In the genomic region with DNA sequence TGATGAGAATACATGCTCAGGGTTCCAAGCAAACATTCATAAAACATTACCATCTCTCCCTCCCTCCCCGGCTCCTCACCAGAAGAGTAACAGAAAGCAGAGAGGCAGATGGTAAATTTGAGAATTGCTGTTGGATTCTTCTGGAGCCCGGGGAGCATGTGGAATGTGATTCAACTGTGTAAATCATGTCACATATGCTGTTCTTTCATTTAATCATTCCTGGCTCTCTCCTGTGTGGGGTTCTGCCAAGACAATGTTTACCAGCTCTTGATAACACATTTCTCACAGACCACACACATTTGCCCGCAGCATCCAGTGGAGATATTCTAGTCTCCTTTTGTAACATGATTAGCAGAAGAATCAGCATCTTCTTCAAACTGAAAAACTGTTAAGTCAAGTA, we compare ENCODE assay signal across 12 cellular contexts. TPM values are rescaled to one million over a fixed set of nuclear protein-coding genes. Genes with fewer than 3 reads are reported as not detected.
DNase-seq lines count a peak whose midpoint lies in the region; ATAC-seq and TF ChIP-seq lines count a peak whose summit lies in the region.
"Had no signal": no experiment of that assay in that cellular context is flagged by ENCODE, and none has a peak within 500 bp of the region (broad histone marks: within the 10 kb centered on the region; RNA-seq: fewer than 3 reads in every experiment).

No MANE protein-coding gene starts in this region.

- peak; percentile 80 for DNase-seq in DMS 273 (lab: John Stamatoyannopoulos, UW; ENCODE audit: unreplicated experiment)
- peak; percentile 90 for DNase-seq in NCI-H446 treated with DMSO at 0.1 percent for 48 hours (lab: John Stamatoyannopoulos, UW)
- peak; percentile 68 for DNase-seq in fibroblast of peridontal ligament (ENCODE audit: extremely low read depth)
- DNase-seq in neural progenitor cell (ENCODE audit: low spot score) = no peak
- DNase-seq in activated CD4-positive, alpha-beta T cell treated with anti-CD3 and anti-CD28 coated beads, Interleukin-2, amount 50 U/mL, for 4 hours = no peak
- no peak for DNase-seq in effector memory CD8-positive, alpha-beta T cell
- DNase-seq in T1000 (lab: John Stamatoyannopoulos, UW) = no peak
- no peak for DNase-seq in DMS79 treated with DMSO at 0.1 percent for 48 hours (lab: John Stamatoyannopoulos, UW)
- DNase-seq: NCI-H1436; stimulated activated CD4-positive, alpha-beta T cell treated with anti-CD3 and anti-CD28 coated beads, Interleukin-1b, Interleukin-23, amount 100 ng/mL, for 48 hours had no signal

- H3K4me1 Mint-ChIP-seq in neural progenitor cell = peaks cover 56% of the 10 kb centered on the region
- no peaks in the 10 kb centered on the region for H3K4me1 Mint-ChIP-seq in effector memory CD8-positive, alpha-beta T cell (ENCODE audit: low read depth in 2 of 2)

- no peak for TF ChIP-seq CTCF in neural progenitor cell (IDR thresholded peaks at IDR 0.05)

- H3K9me3 ChIP-seq in neural progenitor cell (ENCODE audit: low read depth) = no peaks in the 10 kb centered on the region

- no peaks in the 10 kb centered on the region for H3K9me3 Mint-ChIP-seq in neural progenitor cell
- no peaks in the 10 kb centered on the region for H3K9me3 Mint-ChIP-seq in effector memory CD8-positive, alpha-beta T cell
- H3K9me3 Mint-ChIP-seq: neural crest cell had no signal

- no peak overlapping the region for H2AFZ ChIP-seq in neural progenitor cell (replicated peaks)

- no peak overlapping the region for H3K9ac ChIP-seq in neural progenitor cell

- H3K36me3 ChIP-seq in neural progenitor cell = peaks cover 4% of the 10 kb centered on the region

- peaks cover 7% of the 10 kb centered on the region for H3K27me3 Mint-ChIP-seq in neural progenitor cell (ENCODE audit: insufficient read depth, low read depth)
- H3K27me3 Mint-ChIP-seq in effector memory CD8-positive, alpha-beta T cell = peaks cover 0 to 8% of the 10 kb centered on the region in 2 donors

- no peak overlapping the region for H3K4me3 ChIP-seq in neural progenitor cell
- H3K4me3 ChIP-seq: dorsolateral prefrontal cortex had no signal

- H3K79me2 ChIP-seq in neural progenitor cell (ENCODE audit: low read depth) = no peaks in the 10 kb centered on the region

- H3K4me3 Mint-ChIP-seq in neural progenitor cell = peak overlapping the region; percentile 21
- H3K4me3 Mint-ChIP-seq in effector memory CD8-positive, alpha-beta T cell = no peak overlapping the region
- H3K4me3 Mint-ChIP-seq: neural crest cell had no signal

- H3K4me2 ChIP-seq in neural progenitor cell = no peak overlapping the region

- no peaks in the 10 kb centered on the region for H3K27me3 ChIP-seq in neural progenitor cell
- H3K27me3 ChIP-seq: dorsolateral prefrontal cortex had no signal

- H3K36me3 Mint-ChIP-seq in neural progenitor cell = peaks cover 32% of the 10 kb centered on the region
- H3K36me3 Mint-ChIP-seq in effector memory CD8-positive, alpha-beta T cell (ENCODE audit: insufficient read depth) = peaks cover 2% of the 10 kb centered on the region

- H3K4me1 ChIP-seq in neural progenitor cell = peaks cover 34% of the 10 kb centered on the region

- peak overlapping the region; percentile 85 for H3K27ac Mint-ChIP-seq in neural progenitor cell
- H3K27ac Mint-ChIP-seq in effector memory CD8-positive, alpha-beta T cell = no peak overlapping the region

- no peak for ATAC-seq in effector memory CD8-positive, alpha-beta T cell (replicated peaks)

- peaks cover 16% of the 10 kb centered on the region for H3F3A ChIP-seq in neural progenitor cell (ENCODE audit: low read depth)

- no peaks in the 10 kb centered on the region for H4K20me1 ChIP-seq in neural progenitor cell (ENCODE audit: low read depth)

- H3K27ac ChIP-seq in neural progenitor cell = peak overlapping the region; percentile 37

RNA-seq across cellular contexts. Expression of a gene that starts 23.4 kb away (rescaled TPM):
- total RNA-seq in neural progenitor cell (ENCODE audit: low replicate concordance) = 84.2 and 187 TPM in 2 replicates

Comparison
In these comparisons a context has a peak if more than half of its experiments do, and no peak if none do; other contexts are left out.
1. DNase-seq: peak in DMS 273 (single experiment), NCI-H446 treated with DMSO at 0.1 percent for 48 hours (single experiment) and fibroblast of peridontal ligament (single experiment); none in neural progenitor cell (single experiment), activated CD4-positive, alpha-beta T cell treated with anti-CD3 and anti-CD28 coated beads, Interleukin-2, amount 50 U/mL, for 4 hours (0 of 2), effector memory CD8-positive, alpha-beta T cell (0 of 3), T1000 (single experiment) and DMS79 treated with DMSO at 0.1 percent for 48 hours (single experiment).